ENCODE assay signal across 20 cellular contexts in the genomic region with DNA sequence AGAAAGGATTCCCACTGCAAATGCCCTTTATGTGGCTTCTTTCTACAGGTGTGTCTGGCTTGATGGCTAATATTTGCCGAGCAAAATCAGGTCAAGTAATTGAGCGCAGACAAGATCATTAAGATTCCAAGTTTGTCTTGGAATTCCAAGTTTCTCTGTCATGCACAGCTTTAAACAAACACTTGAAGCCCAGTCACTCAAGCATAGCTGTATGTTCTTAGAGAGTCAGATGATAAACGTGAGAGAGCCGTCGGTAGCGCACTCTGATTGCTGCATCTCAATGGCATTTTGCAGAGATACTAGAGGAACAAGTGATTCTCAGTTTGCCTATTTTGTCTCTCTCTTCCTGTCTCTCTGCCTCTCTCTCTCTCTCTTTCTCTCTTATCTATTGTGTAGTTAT. TPM values are rescaled to one million over a fixed set of nuclear protein-coding genes. Genes with fewer than 3 reads are reported as not detected.
A peak's percentile ranks its signal among the peaks of the same experiment; 100 is the strongest.
DNase-seq lines count a peak whose midpoint lies in the region; TF ChIP-seq lines count a peak whose summit lies in the region.
"Had no signal": no experiment of that assay in that cellular context is flagged by ENCODE, and none has a peak within 500 bp of the region (broad histone marks: within the 10 kb centered on the region; RNA-seq: fewer than 3 reads in every experiment).

No MANE protein-coding gene starts in this region.

- TF ChIP-seq CTCF in Calu3 (IDR thresholded peaks at IDR 0.05; ENCODE audit: unreplicated experiment): no peak
- no peak for TF ChIP-seq CTCF in fibroblast of mammary gland (conservative IDR thresholded peaks at IDR 0.05; ENCODE audit: control insufficient read depth, insufficient read depth, low read depth, low read length)
- TF ChIP-seq CTCF in nephron progenitor cell (IDR thresholded peaks at IDR 0.05): no peak
- no peak for TF ChIP-seq CTCF in A673 (conservative IDR thresholded peaks at IDR 0.05; ENCODE audit: low read depth, low read length)
- no peak for TF ChIP-seq CTCF in vagina (IDR thresholded peaks at IDR 0.05)

- H3K4me1 Mint-ChIP-seq in Calu3 (ENCODE audit: low read depth, unreplicated experiment) (peaks cover 39% of the 10 kb centered on the region), nephron progenitor cell (peaks cover 6% of the 10 kb centered on the region)
- H3K4me1 Mint-ChIP-seq: neural crest cell had no signal

- H3K27me3 ChIP-seq in A673 (replicated peaks; ENCODE audit: insufficient read depth, low read depth, low read length, poor library complexity): peaks cover 60% of the 10 kb centered on the region
- H3K27me3 ChIP-seq in vagina: no peaks in the 10 kb centered on the region
- H3K27me3 ChIP-seq: breast epithelium had no signal

- H3K4me3 ChIP-seq in fibroblast of mammary gland (ENCODE audit: control insufficient read depth, low read depth, low read length): no peak overlapping the region
- H3K4me3 ChIP-seq in A673 (ENCODE audit: low read depth, low read length, poor library complexity, severe bottlenecking): no peak overlapping the region
- no peak overlapping the region for H3K4me3 ChIP-seq in vagina
- H3K4me3 ChIP-seq: breast epithelium, heart right ventricle, sigmoid colon had no signal

- H3K9me3 ChIP-seq in A673 (ENCODE audit: low read depth, low read length, poor library complexity, severe bottlenecking) (no peaks in the 10 kb centered on the region), vagina (no peaks in the 10 kb centered on the region)
- H3K9me3 ChIP-seq: breast epithelium, heart right ventricle, sigmoid colon had no signal

- H3K27ac ChIP-seq in A673 (ENCODE audit: low read depth, low read length, poor library complexity, severe bottlenecking): no peak overlapping the region
- H3K27ac ChIP-seq in vagina: no peak overlapping the region
- H3K27ac ChIP-seq: breast epithelium, heart right ventricle, sigmoid colon had no signal

- BruUV-seq in Calu3 (replicated peaks; lab: Mats Ljungman, UMichigan) (no TSS peak), A673 (replicated peaks; lab: Mats Ljungman, UMichigan) (no TSS peak)

- DNase-seq in Calu3 (no peak), M059J (ENCODE audit: low read depth) (peak; percentile 41), fibroblast of mammary gland (ENCODE audit: low read depth) (peak; percentile 8), nephron progenitor cell (no peak), NCI-H2107 treated with DMSO at 0.1 percent for 48 hours (lab: John Stamatoyannopoulos, UW; ENCODE audit: unreplicated experiment) (no peak), A673 (ENCODE audit: low spot score) (no peak), vagina (ENCODE audit: extremely low spot score in 2 of 2) (no peak)
- DNase-seq: activated CD4-positive, alpha-beta memory T cell treated with anti-CD3 and anti-CD28 coated beads for 36 hours; activated effector memory CD4-positive, alpha-beta T cell treated with anti-CD3 and anti-CD28 coated beads, Interleukin-2, amount 50 U/mL, for 16 hours; cortex of kidney; H9; heart right ventricle; NCI-H1694 treated with DMSO at 0.1 percent for 48 hours; NCI-H774; OCI-M1; Right ventricle myocardium superior; sigmoid colon; stimulated activated CD4-positive, alpha-beta T cell treated with anti-CD3 and anti-CD28 coated beads, Interleukin-15, amount 100 ng/mL, for 24 hours had no signal

- H3K9me3 Mint-ChIP-seq in Calu3 (ENCODE audit: low read depth, unreplicated experiment) (no peaks in the 10 kb centered on the region), nephron progenitor cell (no peaks in the 10 kb centered on the region)
- H3K9me3 Mint-ChIP-seq: activated CD4-positive, alpha-beta memory T cell treated with anti-CD3 and anti-CD28 coated beads for 36 hours; H9; neural crest cell had no signal

- H3K36me3 ChIP-seq in A673 (ENCODE audit: insufficient read depth, low read length, poor library complexity, severe bottlenecking) (no peaks in the 10 kb centered on the region), vagina (no peaks in the 10 kb centered on the region)
- H3K36me3 ChIP-seq: breast epithelium, heart right ventricle, sigmoid colon had no signal

- H3K4me3 Mint-ChIP-seq in Calu3 (ENCODE audit: low read depth, unreplicated experiment): no peak overlapping the region
- H3K4me3 Mint-ChIP-seq in nephron progenitor cell: no peak overlapping the region
- H3K4me3 Mint-ChIP-seq: activated CD4-positive, alpha-beta memory T cell treated with anti-CD3 and anti-CD28 coated beads for 36 hours; H9; neural crest cell had no signal

- TF ChIP-seq POLR2A in vagina (IDR thresholded peaks at IDR 0.05): no peak

- POLR2A ChIA-PET in A673 (lab: Charles Lee; ENCODE audit: low non-redundant PET): no interaction called here

- intact Hi-C loops in Calu3 (cut with micrococcal nuclease; ENCODE audit: unreplicated experiment) (loop anchor here (10.0 kb wide), 1 partner anchor 116 kb away; no protein-coding TSS in a partner anchor), A673 (cut with micrococcal nuclease; ENCODE audit: unreplicated experiment) (no loop called here), vagina (cut with DNase I) (loop anchor here (10.0 kb wide), 2 partner anchors 96 to 266 kb away; a partner anchor contains a TSS)

- H3K36me3 Mint-ChIP-seq in Calu3 (ENCODE audit: insufficient read depth, unreplicated experiment): no peaks in the 10 kb centered on the region
- H3K36me3 Mint-ChIP-seq in nephron progenitor cell (ENCODE audit: low read depth): no peaks in the 10 kb centered on the region
- H3K36me3 Mint-ChIP-seq: activated CD4-positive, alpha-beta memory T cell treated with anti-CD3 and anti-CD28 coated beads for 36 hours had no signal

- H3K27ac Mint-ChIP-seq in Calu3 (ENCODE audit: unreplicated experiment): peak overlapping the region; percentile 33
- peak overlapping the region; percentile 50 for H3K27ac Mint-ChIP-seq in nephron progenitor cell
- H3K27ac Mint-ChIP-seq: activated CD4-positive, alpha-beta memory T cell treated with anti-CD3 and anti-CD28 coated beads for 36 hours; H9 had no signal

- H3K4me1 ChIP-seq in A673 (ENCODE audit: insufficient read depth, low read length, poor library complexity, severe bottlenecking) (peaks cover 6% of the 10 kb centered on the region), vagina (peaks cover 7% of the 10 kb centered on the region)
- H3K4me1 ChIP-seq: breast epithelium had no signal

- H3K27me3 Mint-ChIP-seq in Calu3 (ENCODE audit: unreplicated experiment): peaks cover 26% of the 10 kb centered on the region
- peaks cover 61% of the 10 kb centered on the region for H3K27me3 Mint-ChIP-seq in nephron progenitor cell (ENCODE audit: low read depth, poor library complexity)

- CTCF ChIA-PET in Calu3 (lab: Charles Lee) (no interaction called here), A673 (lab: Charles Lee) (no interaction called here)

RNA-seq across cellular contexts. Expression of a gene that starts 0.7 kb away (rescaled TPM):
- total RNA-seq in Calu3 (2022) (4.6 and 10.0 TPM in 2 replicates), A673 (2021) (not detected in 2 replicates), vagina (not detected)
- 0.52 and 0.84 TPM in 2 replicates for total RNA-seq in M059J (2014; rRNA removed; shearing (Covaris generic))
- total RNA-seq: activated CD4-positive, alpha-beta memory T cell treated with anti-CD3 and anti-CD28 coated beads for 36 hours; neural crest cell; Right ventricle myocardium superior had no signal

Comparison
In these comparisons a context has a peak if more than half of its experiments do, and no peak if none do; other contexts are left out.
1. DNase-seq: peak in M059J (single experiment) and fibroblast of mammary gland (single experiment); none in Calu3 (single experiment), nephron progenitor cell (single experiment), NCI-H2107 treated with DMSO at 0.1 percent for 48 hours (single experiment), A673 (single experiment) and vagina (0 of 2).